ENCODE assay signal across 24 cellular contexts in the genomic region with DNA sequence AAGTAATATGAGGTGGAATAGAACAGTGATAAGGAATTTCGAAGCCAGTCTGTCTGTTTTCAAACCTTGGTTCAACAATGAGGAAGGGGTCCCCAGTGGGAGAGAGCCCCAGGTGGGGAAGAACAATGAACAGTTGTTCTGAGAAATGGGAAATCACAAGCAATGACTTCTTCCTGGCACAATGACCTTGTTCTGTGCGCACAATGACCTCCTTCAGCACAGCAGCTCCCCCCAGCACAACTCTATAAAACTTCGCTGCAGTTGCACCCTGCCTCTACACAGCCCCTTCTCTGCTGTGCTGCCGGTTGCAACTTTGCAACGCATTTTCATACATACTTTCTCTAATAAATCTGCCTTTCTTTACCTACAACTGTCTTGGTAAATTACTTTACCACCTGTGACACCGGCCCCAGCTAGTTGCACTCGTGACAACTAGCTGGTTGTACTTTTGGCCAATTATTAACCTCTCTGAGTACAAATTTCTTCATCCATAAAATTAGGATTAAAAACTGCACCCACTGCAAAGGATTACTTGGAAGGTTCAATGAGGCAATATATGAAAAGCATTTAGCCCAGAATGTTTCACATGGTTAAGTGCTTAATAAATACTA. TPM values are rescaled to one million over a fixed set of nuclear protein-coding genes. Genes with fewer than 3 reads are reported as not detected.
DNase-seq lines count a peak whose midpoint lies in the region; ATAC-seq and TF ChIP-seq lines count a peak whose summit lies in the region.
"Had no signal": no experiment of that assay in that cellular context is flagged by ENCODE, and none has a peak within 500 bp of the region (broad histone marks: within the 10 kb centered on the region; RNA-seq: fewer than 3 reads in every experiment).

No MANE protein-coding gene starts in this region.

- H3K4me1 Mint-ChIP-seq in nephron progenitor cell: peaks cover 35% of the 10 kb centered on the region
- H3K4me1 Mint-ChIP-seq: activated naive CD8-positive, alpha-beta T cell treated with anti-CD3 and anti-CD28 coated beads, Interleukin-2, amount 50 U/mL, for 24 hours; CD8-positive, alpha-beta memory T cell had no signal

- peaks cover 13 to 53% of the 10 kb centered on the region in 2 donors for H3K4me1 ChIP-seq in adrenal gland (replicated peaks in 1 of 2)
- H3K4me1 ChIP-seq: right atrium auricular region had no signal

- H3K27me3 Mint-ChIP-seq in nephron progenitor cell (ENCODE audit: low read depth, poor library complexity): peaks cover 3% of the 10 kb centered on the region

- H3K36me3 Mint-ChIP-seq in nephron progenitor cell (ENCODE audit: low read depth): no peaks in the 10 kb centered on the region
- H3K36me3 Mint-ChIP-seq: CD8-positive, alpha-beta memory T cell had no signal

- no peaks in the 10 kb centered on the region for H3K9me3 ChIP-seq in adrenal gland (replicated peaks in 1 of 3)
- H3K9me3 ChIP-seq: neutrophil, right atrium auricular region, thoracic aorta had no signal

- H3K27ac Mint-ChIP-seq in nephron progenitor cell: peak overlapping the region; percentile 40
- H3K27ac Mint-ChIP-seq: activated naive CD8-positive, alpha-beta T cell treated with anti-CD3 and anti-CD28 coated beads, Interleukin-2, amount 50 U/mL, for 24 hours; CD8-positive, alpha-beta memory T cell had no signal

- no peak for DNase-seq in adrenal gland
- DNase-seq in head of caudate nucleus: peak; percentile 23 to 91 (median 74)
- no peak for DNase-seq in nephron progenitor cell
- peak; percentile 91 for DNase-seq in superior temporal gyrus (ENCODE audit: extremely low spot score)
- no peak for DNase-seq in left lobe of liver (ENCODE audit: low spot score)
- DNase-seq in dedifferentiated amniotic fluid mesenchymal stem cell (ENCODE audit: extremely low spot score): no peak
- DNase-seq: activated CD8-positive, alpha-beta memory T cell treated with anti-CD3 and anti-CD28 coated beads, Interleukin-2, amount 50 U/mL, for 4 hours; activated effector memory CD4-positive, alpha-beta T cell treated with Interleukin-2 at 50 U/mL for 16 hours; activated naive CD8-positive, alpha-beta T cell treated with anti-CD3 and anti-CD28 coated beads, Interleukin-2, amount 50 U/mL, for 24 hours; CD8-positive, alpha-beta memory T cell; DMS79 treated with DMSO at 0.1 percent for 48 hours; KBM-7; kidney glomerular epithelial cell; NCI-H1694; NCI-H748 treated with DMSO at 0.1 percent for 48 hours; SHP77 treated with DMSO at 0.1 percent for 48 hours; T-helper 1 cell had no signal

- no peaks in the 10 kb centered on the region for H3K27me3 ChIP-seq in adrenal gland
- H3K27me3 ChIP-seq: neutrophil, right atrium auricular region had no signal

- intact Hi-C loops in adrenal gland (cut with DNase I) (loop anchor here (5.0 kb wide), 2 partner anchors 156 to 161 kb away; no protein-coding TSS in a partner anchor), head of caudate nucleus (cut with DNase I) (loop anchor here (5.0 kb wide), 1 partner anchor 161 kb away; no protein-coding TSS in a partner anchor)

- H3K4me3 Mint-ChIP-seq in nephron progenitor cell: no peak overlapping the region
- H3K4me3 Mint-ChIP-seq: activated naive CD8-positive, alpha-beta T cell treated with anti-CD3 and anti-CD28 coated beads, Interleukin-2, amount 50 U/mL, for 24 hours; CD8-positive, alpha-beta memory T cell had no signal

- no peaks in the 10 kb centered on the region for H3K36me3 ChIP-seq in adrenal gland (replicated peaks in 1 of 2)
- H3K36me3 ChIP-seq: neutrophil, right atrium auricular region, thoracic aorta had no signal

- TF ChIP-seq CTCF in adrenal gland (IDR thresholded peaks at IDR 0.05) (no peak), nephron progenitor cell (IDR thresholded peaks at IDR 0.05) (no peak)

- TF ChIP-seq POLR2A in adrenal gland (IDR thresholded peaks at IDR 0.05): no peak

- H3K4me3 ChIP-seq in adrenal gland: no peak overlapping the region
- H3K4me3 ChIP-seq: right atrium auricular region, thoracic aorta had no signal

- ATAC-seq in HG03025 (IDR thresholded peaks at IDR 0.05; ENCODE audit: low FRiP score, unreplicated experiment): no peak
- ATAC-seq in left lobe of liver: no peak
- ATAC-seq in HG03045 (IDR thresholded peaks at IDR 0.05; ENCODE audit: unreplicated experiment): no peak
- ATAC-seq: activated naive CD8-positive, alpha-beta T cell treated with anti-CD3 and anti-CD28 coated beads, Interleukin-2, amount 50 U/mL, for 24 hours had no signal

- peak overlapping the region in 3 of 5 donors; percentile 16 to 75 (median 67) for H3K27ac ChIP-seq in adrenal gland
- H3K27ac ChIP-seq: neutrophil, right atrium auricular region, thoracic aorta had no signal

- 50 to 55% (median 53%) methylated on average over 7 of the region's 7 CpGs for WGBS in adrenal gland, 4 donors

- no peaks in the 10 kb centered on the region for H3K9me3 Mint-ChIP-seq in nephron progenitor cell
- H3K9me3 Mint-ChIP-seq: activated naive CD8-positive, alpha-beta T cell treated with anti-CD3 and anti-CD28 coated beads, Interleukin-2, amount 50 U/mL, for 24 hours had no signal

RNA-seq across cellular contexts. Expression of a gene that starts 40.5 kb away (rescaled TPM):
- total RNA-seq in adrenal gland: 100 to 1,000 TPM in 3 of 8 donors, 10 to 100 TPM in 5; 39.9 to 323 (median 88.2) TPM
- polyA plus RNA-seq in adrenal gland: 100 to 1,000 TPM in 1 of 3 donors, 10 to 100 TPM in 2; 18.3 to 150 (median 53.4) TPM
- total RNA-seq in left lobe of liver: 0.40 TPM
- total RNA-seq: CD8-positive, alpha-beta memory T cell; dermis microvascular lymphatic vessel endothelial cell; H4 had no signal
- polyA plus RNA-seq: CD8-positive, alpha-beta memory T cell had no signal

Comparison
In these comparisons a context has a peak if more than half of its experiments do, and no peak if none do; other contexts are left out.
1. DNase-seq: peak in head of caudate nucleus (42 of 42) and superior temporal gyrus (single experiment); none in adrenal gland (0 of 7), nephron progenitor cell (single experiment), left lobe of liver (single experiment) and dedifferentiated amniotic fluid mesenchymal stem cell (single experiment).
2. RNA of a gene that starts 40.5 kb away (total RNA-seq): 39.9 to 323 TPM in adrenal gland; 0.40 TPM in left lobe of liver (single experiment); every median in the first group is over 10 times any median in the second.